ENCODE assay signal across 16 cellular contexts in the genomic region with DNA sequence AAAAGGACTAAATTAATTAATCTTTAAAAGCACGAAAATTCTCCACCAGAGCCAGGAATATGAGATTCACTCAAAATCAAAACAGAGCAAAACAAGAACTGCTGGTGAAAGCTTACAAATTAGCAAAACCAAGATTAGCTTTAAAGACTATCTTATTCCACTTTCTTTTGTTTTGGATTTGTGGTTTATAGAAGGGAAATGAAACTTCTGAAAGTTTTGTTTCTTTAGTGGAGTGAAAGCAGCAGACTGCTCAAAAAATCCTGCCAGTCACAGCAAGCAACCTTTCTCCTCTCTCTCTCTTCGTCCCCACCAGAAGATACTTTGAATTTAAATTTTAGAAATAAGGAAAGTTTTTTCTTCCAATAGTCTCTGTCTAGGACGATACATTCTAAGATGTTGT. TPM values are rescaled to one million over a fixed set of nuclear protein-coding genes. Genes with fewer than 3 reads are reported as not detected.
DNase-seq lines count a peak whose midpoint lies in the region; ATAC-seq, FAIRE-seq and TF ChIP-seq lines count a peak whose summit lies in the region.
"Had no signal": no experiment of that assay in that cellular context is flagged by ENCODE, and none has a peak within 500 bp of the region (broad histone marks: within the 10 kb centered on the region; RNA-seq: fewer than 3 reads in every experiment).

No MANE protein-coding gene starts in this region.

- WGBS in aorta, 2 donors = 3 to 6% methylated on average over 3 of the region's 3 CpGs

- ATAC-seq in activated B cell treated with CpG ODN at 0.5 μM for 24 hours (ENCODE audit: low read depth) = peak; percentile 34
- no peak for ATAC-seq in aorta (ENCODE audit: low FRiP score)
- ATAC-seq: heart left ventricle; naive thymus-derived CD4-positive, alpha-beta T cell had no signal

- FAIRE-seq in urothelium cell line (lab: Jason Lieb, UNC) = no peak

- H3K27me3 Mint-ChIP-seq in HFFc6 (ENCODE audit: insufficient read depth) (no peaks in the 10 kb centered on the region; the same call in 1 of the 2 replicates), activated B cell treated with CpG ODN at 0.5 μM for 24 hours (no peaks in the 10 kb centered on the region)
- H3K27me3 Mint-ChIP-seq: activated naive CD8-positive, alpha-beta T cell treated with anti-CD3 and anti-CD28 coated beads, Interleukin-2, amount 10 ng/mL, durations not matched to agents 7 days and 5 days; central memory CD8-positive, alpha-beta T cell had no signal

- H3K4me1 Mint-ChIP-seq in HFFc6 (ENCODE audit: low read depth) = peaks cover 20% of the 10 kb centered on the region
- peaks cover 17% of the 10 kb centered on the region for H3K4me1 Mint-ChIP-seq in activated B cell treated with CpG ODN at 0.5 μM for 24 hours
- H3K4me1 Mint-ChIP-seq: central memory CD8-positive, alpha-beta T cell had no signal

- H3K9me3 Mint-ChIP-seq in HFFc6 (no peaks in the 10 kb centered on the region), activated B cell treated with CpG ODN at 0.5 μM for 24 hours (no peaks in the 10 kb centered on the region)
- H3K9me3 Mint-ChIP-seq: activated naive CD8-positive, alpha-beta T cell treated with anti-CD3 and anti-CD28 coated beads, Interleukin-2, amount 10 ng/mL, durations not matched to agents 7 days and 5 days; central memory CD8-positive, alpha-beta T cell; naive thymus-derived CD4-positive, alpha-beta T cell had no signal

- H3K36me3 Mint-ChIP-seq in HFFc6 (ENCODE audit: low read depth) = peaks cover 24% of the 10 kb centered on the region; the same call in 1 of the 2 replicates
- peaks cover 10% of the 10 kb centered on the region for H3K36me3 Mint-ChIP-seq in activated B cell treated with CpG ODN at 0.5 μM for 24 hours (ENCODE audit: low read depth)

- TF ChIP-seq CTCF in HFFc6 (IDR thresholded peaks at IDR 0.05) (no peak), activated B cell treated with CpG ODN at 0.5 μM for 24 hours (IDR thresholded peaks at IDR 0.05) (no peak)

- POLR2A ChIA-PET in activated B cell treated with CpG ODN at 0.5 μM for 24 hours (lab: Charles Lee) = no interaction called here

- no peaks in the 10 kb centered on the region for H3K9me3 ChIP-seq in aorta (ENCODE audit: control insufficient read depth, low read length)
- H3K9me3 ChIP-seq: heart left ventricle had no signal

- peaks cover 18 to 33% of the 10 kb centered on the region in 2 donors for H3K36me3 ChIP-seq in aorta (ENCODE audit: control insufficient read depth in 1 of 2, insufficient read depth in 2 of 2, low read length in 1 of 2)

- intact Hi-C loops in activated B cell treated with CpG ODN at 0.5 μM for 24 hours (cut with micrococcal nuclease) (loop anchor here (1.0 kb wide), 1 partner anchor 10 kb away; no protein-coding TSS in a partner anchor), aorta (cut with DNase I) (no loop called here)

- DNase-seq in NOMO-1 (lab: John Stamatoyannopoulos, UW; ENCODE audit: unreplicated experiment in 2 of 2) (peak; percentile 24 to 68), NOMO-1 treated with dmso at 0.1 percent for 144 hours (lab: John Stamatoyannopoulos, UW; ENCODE audit: unreplicated experiment) (no peak), HFFc6 (no peak), activated B cell treated with CpG ODN at 0.5 μM for 24 hours (no peak), aorta (no peak), urothelium cell line (ENCODE audit: low spot score) (no peak)
- no peak for DNase-seq in stimulated activated CD4-positive, alpha-beta T cell treated with anti-CD3 and anti-CD28 coated beads, Interleukin-12 subunit alpha, Interleukin-12 subunit beta, amount 100 ng/mL, for 4 hours
- DNase-seq in activated CD4-positive, alpha-beta T cell treated with anti-CD3 and anti-CD28 coated beads, Interleukin-2, amount 50 U/mL, for 1 hour = no peak
- DNase-seq: 8988T; activated naive CD8-positive, alpha-beta T cell treated with anti-CD3 and anti-CD28 coated beads, Interleukin-2, amount 10 ng/mL, durations not matched to agents 7 days and 5 days; Calu3; heart left ventricle; naive thymus-derived CD4-positive, alpha-beta T cell; NCI-H1048 had no signal

- peaks cover 0 to 2% of the 10 kb centered on the region in 2 donors for H3K4me1 ChIP-seq in aorta (ENCODE audit: control insufficient read depth in 1 of 2, insufficient read depth in 2 of 2, low read length in 2 of 2)

- no peaks in the 10 kb centered on the region for H3K27me3 ChIP-seq in aorta (ENCODE audit: control insufficient read depth in 1 of 2, insufficient read depth in 2 of 2, low read length in 1 of 2)
- H3K27me3 ChIP-seq: heart left ventricle had no signal

- CTCF ChIA-PET in activated B cell treated with CpG ODN at 0.5 μM for 24 hours (lab: Charles Lee) = interaction anchor here (1.3 to 6.2 kb wide), 5 partner anchors 8 to 269 kb away, joined by 3 to 47 read pairs (median 3); no protein-coding TSS in a partner anchor

- peak overlapping the region; percentile 13; the same call in 1 of the 2 replicates for H3K27ac Mint-ChIP-seq in HFFc6
- H3K27ac Mint-ChIP-seq in activated B cell treated with CpG ODN at 0.5 μM for 24 hours = no peak overlapping the region

- H3K4me3 Mint-ChIP-seq in HFFc6 (no peak overlapping the region), activated B cell treated with CpG ODN at 0.5 μM for 24 hours (no peak overlapping the region)
- H3K4me3 Mint-ChIP-seq: activated naive CD8-positive, alpha-beta T cell treated with anti-CD3 and anti-CD28 coated beads, Interleukin-2, amount 10 ng/mL, durations not matched to agents 7 days and 5 days; central memory CD8-positive, alpha-beta T cell; naive thymus-derived CD4-positive, alpha-beta T cell had no signal

- H3K4me3 ChIP-seq in aorta (ENCODE audit: low read length in 2 of 2) = peak overlapping the region; percentile 29 to 34
- H3K4me3 ChIP-seq: heart left ventricle had no signal

- H3K27ac ChIP-seq in aorta (ENCODE audit: low read depth in 1 of 2, low read length in 2 of 2) = no peak overlapping the region
- H3K27ac ChIP-seq: RWPE1 had no signal

RNA-seq across cellular contexts. Expression of gene ACTA2, which starts 7.8 kb away (rescaled TPM):
- total RNA-seq in HFFc6 (2021; fragmentation: NEBNext Ultra II Directional; extraction: Animal tissue kit (Norgen Biotek cat#: 25700)) = 100 to 1,000 TPM; 112 to 178 (median 164) TPM
- 1.5 and 2.4 TPM in 2 replicates for total RNA-seq in activated B cell treated with CpG ODN at 0.5 μM for 24 hours
- 1,000 to 10,000 TPM; 3,684 to 9,611 TPM for total RNA-seq in aorta
- 1,000 to 10,000 TPM; 3,163 to 4,826 TPM for polyA plus RNA-seq in aorta

RNA-seq across cellular contexts. Expression of gene FAS, which starts 45.8 kb away (rescaled TPM):
- total RNA-seq in HFFc6 (2021; fragmentation: NEBNext Ultra II Directional; extraction: Animal tissue kit (Norgen Biotek cat#: 25700)) = 10 to 100 TPM; 52.9 to 62.9 (median 57.5) TPM
- 18.2 and 22.6 TPM in 2 replicates for total RNA-seq in activated B cell treated with CpG ODN at 0.5 μM for 24 hours
- total RNA-seq in aorta = 10 to 100 TPM; 27.4 to 28.5 TPM
- 10 to 100 TPM in 1 of 2 donors, 1 to 10 TPM in 1; 9.5 to 28.5 TPM for polyA plus RNA-seq in aorta

Comparison
In these comparisons a context has a peak if more than half of its experiments do, and no peak if none do; other contexts are left out.
1. DNase-seq: peak in NOMO-1 (2 of 2); none in NOMO-1 treated with dmso at 0.1 percent for 144 hours (single experiment), HFFc6 (single experiment), activated B cell treated with CpG ODN at 0.5 μM for 24 hours (single experiment), aorta (0 of 2), stimulated activated CD4-positive, alpha-beta T cell treated with anti-CD3 and anti-CD28 coated beads, Interleukin-12 subunit alpha, Interleukin-12 subunit beta, amount 100 ng/mL, for 4 hours (single experiment), urothelium cell line (single experiment) and activated CD4-positive, alpha-beta T cell treated with anti-CD3 and anti-CD28 coated beads, Interleukin-2, amount 50 U/mL, for 1 hour (single experiment).
2. RNA of gene ACTA2, which starts 7.8 kb away (total RNA-seq): 3,684 to 9,611 TPM in aorta and 112 to 178 TPM in HFFc6; 1.5 to 2.4 TPM in activated B cell treated with CpG ODN at 0.5 μM for 24 hours; every median in the first group is over 10 times any median in the second.